In genomic region chr2:218272531-218273212, GRCh38 we compare ENCODE assay signal across 1 cellular context.
A peak's percentile ranks its signal among the peaks of the same experiment; 100 is the strongest.
TF ChIP-seq lines count a peak whose summit lies in the region.

No MANE protein-coding gene starts in this region.

TF ChIP-seq in HepG2, 621 proteins besides CTCF, POLR2A, EP300 and RAD21 (continued from another document and continues in another):
- TF ChIP-seq KIAA2018 (CRISPR knock-in tag; IDR thresholded peaks at IDR 0.05; ENCODE audit: borderline replicate concordance): no peak
- TF ChIP-seq PHF5A (CRISPR knock-in tag; IDR thresholded peaks at IDR 0.05; ENCODE audit: low read depth, unreplicated experiment): no peak
- TF ChIP-seq ZNF280B (CRISPR knock-in tag; IDR thresholded peaks at IDR 0.05; ENCODE audit: borderline replicate concordance): peak; percentile 79
- TF ChIP-seq TBX2 (CRISPR knock-in tag; IDR thresholded peaks at IDR 0.05; ENCODE audit: borderline replicate concordance): peak; percentile 56; the same call in 1 of the 2 replicates
- no peak for TF ChIP-seq ZNF276 (CRISPR knock-in tag; IDR thresholded peaks at IDR 0.05; ENCODE audit: low read depth)
- TF ChIP-seq KMT2B (CRISPR knock-in tag; IDR thresholded peaks at IDR 0.05): no peak
- TF ChIP-seq ZNF367 (CRISPR knock-in tag; IDR thresholded peaks at IDR 0.05; ENCODE audit: borderline replicate concordance): no peak
- TF ChIP-seq ZFP36 (IDR thresholded peaks at IDR 0.05; ENCODE audit: borderline replicate concordance, low read depth, low read length, partially characterized antibody): no peak
- TF ChIP-seq HOMEZ (CRISPR knock-in tag; IDR thresholded peaks at IDR 0.05; ENCODE audit: low read depth): peak; percentile 79
- no peak for TF ChIP-seq FOXJ3 (CRISPR knock-in tag; IDR thresholded peaks at IDR 0.05; ENCODE audit: borderline replicate concordance)
- TF ChIP-seq FOXK1 (CRISPR knock-in tag; IDR thresholded peaks at IDR 0.05; ENCODE audit: borderline replicate concordance, low read depth): no peak
- TF ChIP-seq ZKSCAN8 (CRISPR knock-in tag; IDR thresholded peaks at IDR 0.05; ENCODE audit: borderline replicate concordance): no peak
- TF ChIP-seq MTA3 (CRISPR knock-in tag; IDR thresholded peaks at IDR 0.05): no peak
- TF ChIP-seq PREB (CRISPR knock-in tag; IDR thresholded peaks at IDR 0.05): no peak
- no peak for TF ChIP-seq REXO4 (CRISPR knock-in tag; IDR thresholded peaks at IDR 0.05; ENCODE audit: borderline replicate concordance)
- TF ChIP-seq BORCS8-MEF2B (CRISPR knock-in tag; IDR thresholded peaks at IDR 0.05): no peak; the same call in 1 of the 2 replicates
- TF ChIP-seq CCDC6 (CRISPR knock-in tag; IDR thresholded peaks at IDR 0.05): 0 out of 2 replicates have a peak, but pooled peaks have one; percentile 48
- TF ChIP-seq SCMH1 (CRISPR knock-in tag; IDR thresholded peaks at IDR 0.05; ENCODE audit: borderline replicate concordance): no peak
- TF ChIP-seq ATAD3A (CRISPR knock-in tag; IDR thresholded peaks at IDR 0.05): no peak
- TF ChIP-seq TBP (CRISPR knock-in tag; IDR thresholded peaks at IDR 0.05): no peak
- no peak for TF ChIP-seq ZNF180 (CRISPR knock-in tag; IDR thresholded peaks at IDR 0.05; ENCODE audit: borderline replicate concordance, low read depth)
- TF ChIP-seq PATZ1 (CRISPR knock-in tag; IDR thresholded peaks at IDR 0.05): peak; percentile 82
- TF ChIP-seq RBM22 (optimal IDR thresholded peaks at IDR 0.05; ENCODE audit: low read length): peak; percentile 97
- TF ChIP-seq ZNF563 (CRISPR knock-in tag; IDR thresholded peaks at IDR 0.05): no peak; the same call in 1 of the 2 replicates
- TF ChIP-seq XBP1 (CRISPR knock-in tag; IDR thresholded peaks at IDR 0.05): no peak
- TF ChIP-seq HOXA3 (CRISPR knock-in tag; IDR thresholded peaks at IDR 0.05): no peak
- TF ChIP-seq IKZF4 (CRISPR knock-in tag; IDR thresholded peaks at IDR 0.05; ENCODE audit: borderline replicate concordance, low read depth, not compliant biosample characterization): no peak
- TF ChIP-seq JUN (CRISPR knock-in tag; IDR thresholded peaks at IDR 0.05): no peak
- TF ChIP-seq BRF2 (CRISPR knock-in tag; IDR thresholded peaks at IDR 0.05): no peak
- no peak for TF ChIP-seq ZFAT (CRISPR knock-in tag; conservative IDR thresholded peaks at IDR 0.05)
- TF ChIP-seq ELF3 (CRISPR knock-in tag; IDR thresholded peaks at IDR 0.05): peak; percentile 14; the same call in 1 of the 2 replicates
- TF ChIP-seq ZNF761 (CRISPR knock-in tag; conservative IDR thresholded peaks at IDR 0.05): no peak
- peak; percentile 52; the same call in 1 of the 2 replicates for TF ChIP-seq RXRA (CRISPR knock-in tag; IDR thresholded peaks at IDR 0.05)
- no peak for TF ChIP-seq SNAI1 (CRISPR knock-in tag; IDR thresholded peaks at IDR 0.05; ENCODE audit: borderline replicate concordance)
- no peak for TF ChIP-seq ZBTB8A (CRISPR knock-in tag; IDR thresholded peaks at IDR 0.05; ENCODE audit: borderline replicate concordance, low read depth)
- no peak for TF ChIP-seq PRDM15 (CRISPR knock-in tag; IDR thresholded peaks at IDR 0.05)
- TF ChIP-seq ZNF580 (CRISPR knock-in tag; IDR thresholded peaks at IDR 0.05; ENCODE audit: borderline replicate concordance, low read depth): no peak; the same call in 1 of the 2 replicates
- TF ChIP-seq HDAC6 (IDR thresholded peaks at IDR 0.05; ENCODE audit: low read depth, low read length): no peak
- peak; percentile 99 for TF ChIP-seq ZNF205 (CRISPR knock-in tag; IDR thresholded peaks at IDR 0.05)
- no peak for TF ChIP-seq ZNF772 (CRISPR knock-in tag; IDR thresholded peaks at IDR 0.05)
